ENCODE assay signal across 11 cellular contexts in the genomic region with DNA sequence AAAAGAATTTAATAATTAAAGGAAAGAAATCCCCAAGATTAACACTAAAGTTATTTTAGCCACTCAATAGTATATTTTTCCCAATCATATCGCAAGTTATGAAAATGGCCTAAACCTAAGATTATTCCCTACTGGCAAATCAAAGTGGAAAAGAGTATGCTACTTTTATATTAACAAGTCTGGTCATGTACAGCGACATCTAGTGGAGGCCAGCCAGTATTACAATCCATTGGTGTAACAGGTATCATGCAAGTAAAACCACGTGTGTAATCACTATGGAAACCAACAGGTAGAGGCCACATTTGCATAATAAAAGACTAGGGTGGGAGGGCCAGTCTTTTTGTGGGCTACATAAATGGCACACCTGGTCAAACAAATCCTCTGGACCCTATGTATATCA.
A peak's percentile ranks its signal among the peaks of the same experiment; 100 is the strongest.
DNase-seq lines count a peak whose midpoint lies in the region; ATAC-seq and TF ChIP-seq lines count a peak whose summit lies in the region.
"Had no signal": no experiment of that assay in that cellular context is flagged by ENCODE, and none has a peak within 500 bp of the region (broad histone marks: within the 10 kb centered on the region; RNA-seq: fewer than 3 reads in every experiment).

No MANE protein-coding gene starts in this region.

- 64% methylated on average over 3 of the region's 3 CpGs for WGBS in hepatocyte (ENCODE audit: low lambda C conversion rate, missing lambda C conversion rate)

- H2AFZ ChIP-seq in hepatocyte = no peak overlapping the region

- ATAC-seq in Panc1 (no peak), HG03095 (IDR thresholded peaks at IDR 0.05; ENCODE audit: unreplicated experiment) (no peak)

- no peaks in the 10 kb centered on the region for H3K36me3 ChIP-seq in Panc1 (ENCODE audit: control insufficient read depth, insufficient read depth, low read length)
- no peaks in the 10 kb centered on the region for H3K36me3 ChIP-seq in hepatocyte (replicated peaks; ENCODE audit: insufficient read depth, low read depth)
- H3K36me3 ChIP-seq: SJSA1, spleen, tibial artery had no signal

- no peaks in the 10 kb centered on the region for H3K4me1 ChIP-seq in Panc1 (ENCODE audit: control insufficient read depth, insufficient read depth, low read length)
- no peaks in the 10 kb centered on the region for H3K4me1 ChIP-seq in hepatocyte (ENCODE audit: insufficient read depth)
- H3K4me1 ChIP-seq: SJSA1, spleen, tibial artery had no signal

- POLR2A ChIA-PET in Panc1 (lab: Charles Lee) = no interaction called here

- H3K4me2 ChIP-seq in hepatocyte = no peak overlapping the region

- H3K27me3 ChIP-seq in Panc1 (ENCODE audit: control insufficient read depth, insufficient read depth, low read length) = no peaks in the 10 kb centered on the region
- H3K27me3 ChIP-seq in hepatocyte = no peaks in the 10 kb centered on the region
- H3K27me3 ChIP-seq: SJSA1, spleen, tibial artery had no signal

- H3K27ac ChIP-seq in Panc1 (ENCODE audit: low read length) (no peak overlapping the region), hepatocyte (no peak overlapping the region)
- H3K27ac ChIP-seq: SJSA1, spleen, tibial artery had no signal

- in situ Hi-C loops in Panc1 (cut with HindIII; ENCODE audit: low pct_unique_long_range_greater_than_20kb, low sequenced_read_pairs) = no loop called here

- intact Hi-C loops in Panc1 (cut with micrococcal nuclease; ENCODE audit: unreplicated experiment) = no loop called here

- H3K9me2 ChIP-seq in hepatocyte (replicated peaks; ENCODE audit: insufficient read depth) = no peaks in the 10 kb centered on the region

- CTCF ChIA-PET in Panc1 (lab: Charles Lee) = no interaction called here

- no peaks in the 10 kb centered on the region for H3K9me3 ChIP-seq in Panc1 (ENCODE audit: control insufficient read depth, insufficient read depth, low read depth, low read length)
- no peaks in the 10 kb centered on the region for H3K9me3 ChIP-seq in hepatocyte (ENCODE audit: low read depth)
- H3K9me3 ChIP-seq: SJSA1 had no signal

- no peaks in the 10 kb centered on the region for H4K20me1 ChIP-seq in hepatocyte (ENCODE audit: insufficient read depth, poor library complexity, severe bottlenecking)

- no TSS peak for BruUV-seq in Panc1 (replicated peaks; lab: Mats Ljungman, UMichigan)

- DNase-seq in DMS153 treated with DMSO at 0.1 percent for 48 hours (lab: John Stamatoyannopoulos, UW; ENCODE audit: unreplicated experiment) (peak; percentile 30), H4 (ENCODE audit: low spot score) (peak; percentile 56), Panc1 (ENCODE audit: low read depth, low spot score) (no peak), fibroblast of the aortic adventitia (ENCODE audit: low read depth) (peak; percentile 6), iPS-NIHi7 (ENCODE audit: extremely low spot score) (no peak), hepatocyte (ENCODE audit: low spot score) (no peak), dermis blood vessel endothelial cell (no peak)
- DNase-seq: spleen, tibial artery had no signal

- H3K79me2 ChIP-seq in hepatocyte = no peaks in the 10 kb centered on the region

- TF ChIP-seq CTCF in Panc1 (IDR thresholded peaks at IDR 0.05) = peak; percentile 73
- peak; percentile 48 for TF ChIP-seq CTCF in fibroblast of the aortic adventitia (IDR thresholded peaks at IDR 0.05; ENCODE audit: insufficient read depth, low read length)
- TF ChIP-seq CTCF in hepatocyte (IDR thresholded peaks at IDR 0.05; ENCODE audit: poor library complexity) = no peak

- H3K4me3 ChIP-seq in Panc1 (ENCODE audit: low read depth in 2 of 2, low read length in 2 of 2) (no peak overlapping the region), fibroblast of the aortic adventitia (ENCODE audit: low read depth, low read length) (no peak overlapping the region), hepatocyte (no peak overlapping the region)
- H3K4me3 ChIP-seq: SJSA1, spleen, tibial artery had no signal

Comparison
In these comparisons a context has a peak if more than half of its experiments do, and no peak if none do; other contexts are left out.
1. DNase-seq: peak in DMS153 treated with DMSO at 0.1 percent for 48 hours (single experiment), H4 (single experiment) and fibroblast of the aortic adventitia (single experiment); none in Panc1 (single experiment), iPS-NIHi7 (single experiment), hepatocyte (single experiment) and dermis blood vessel endothelial cell (single experiment).